Comparison of ENCODE assay signal across 16 cellular contexts in genomic region chr2:205586626-205587025, GRCh38.
DNase-seq lines count a peak whose midpoint lies in the region; TF ChIP-seq lines count a peak whose summit lies in the region.
"Had no signal": no experiment of that assay in that cellular context is flagged by ENCODE, and none has a peak within 500 bp of the region (broad histone marks: within the 10 kb centered on the region; RNA-seq: fewer than 3 reads in every experiment).

No MANE protein-coding gene starts in this region.

- no peak overlapping the region for H3K9ac ChIP-seq in adipocyte (ENCODE audit: low read length)
- H3K9ac ChIP-seq: BLaER1 treated with 17β-estradiol and CSF1 and Interleukin-3, amounts not matched to agents 10 nM and 100 nM; GM23248 had no signal

- no peaks in the 10 kb centered on the region for H3K9me3 Mint-ChIP-seq in activated naive CD4-positive, alpha-beta T cell treated with anti-CD3 and anti-CD28 coated beads for 36 hours
- H3K9me3 Mint-ChIP-seq: CD8-positive, alpha-beta T cell had no signal

- no peaks in the 10 kb centered on the region for H3K27me3 ChIP-seq in adipocyte (replicated peaks; ENCODE audit: control insufficient read depth, insufficient read depth, low read length)
- H3K27me3 ChIP-seq: BLaER1 treated with 17β-estradiol and CSF1 and Interleukin-3, amounts not matched to agents 10 nM and 100 nM had no signal

- H3K4me3 Mint-ChIP-seq in activated naive CD4-positive, alpha-beta T cell treated with anti-CD3 and anti-CD28 coated beads for 36 hours: no peak overlapping the region
- H3K4me3 Mint-ChIP-seq: B cell; CD8-positive, alpha-beta T cell had no signal

- no peak for TF ChIP-seq CTCF in AG10803 (conservative IDR thresholded peaks at IDR 0.05; ENCODE audit: low read length)

- H3K27ac Mint-ChIP-seq in activated naive CD4-positive, alpha-beta T cell treated with anti-CD3 and anti-CD28 coated beads for 36 hours: no peak overlapping the region
- H3K27ac Mint-ChIP-seq: B cell; CD8-positive, alpha-beta T cell had no signal

- intact Hi-C loops in activated naive CD4-positive, alpha-beta T cell treated with anti-CD3 and anti-CD28 coated beads for 36 hours (cut with micrococcal nuclease): no loop called here

- peak; percentile 30 for DNase-seq in AG10803 (ENCODE audit: low read depth)
- DNase-seq in adipocyte (ENCODE audit: low read depth): peak; percentile 56
- DNase-seq in fibroblast of gingiva (ENCODE audit: low read depth): peak; percentile 72
- peak; percentile 14 for DNase-seq in iris pigment epithelial cell (ENCODE audit: low read depth)
- no peak for DNase-seq in activated naive CD4-positive, alpha-beta T cell treated with anti-CD3 and anti-CD28 coated beads for 36 hours
- DNase-seq in SW480 (ENCODE audit: low spot score): no peak
- no peak for DNase-seq in DMS153 treated with DMSO at 0.1 percent for 48 hours (lab: John Stamatoyannopoulos, UW; ENCODE audit: unreplicated experiment)
- no peak for DNase-seq in DMS53 (lab: John Stamatoyannopoulos, UW)
- DNase-seq: 8988T; Calu3; CD8-positive, alpha-beta T cell; GM23248; IMR-90 had no signal

- no peaks in the 10 kb centered on the region for H3K9me3 ChIP-seq in adipocyte (ENCODE audit: control insufficient read depth, low read length)
- H3K9me3 ChIP-seq: BLaER1 treated with 17β-estradiol and CSF1 and Interleukin-3, amounts not matched to agents 10 nM and 100 nM; HAP-1 had no signal

- CTCF ChIA-PET in activated naive CD4-positive, alpha-beta T cell treated with anti-CD3 and anti-CD28 coated beads for 36 hours (lab: Charles Lee): interaction anchor here (1.2 kb wide), 1 partner anchor 89 kb away, joined by 4 read pairs; no protein-coding TSS in a partner anchor

- no peaks in the 10 kb centered on the region for H3K36me3 Mint-ChIP-seq in activated naive CD4-positive, alpha-beta T cell treated with anti-CD3 and anti-CD28 coated beads for 36 hours (ENCODE audit: low read depth)
- H3K36me3 Mint-ChIP-seq: CD8-positive, alpha-beta T cell had no signal

- no peaks in the 10 kb centered on the region for H3K4me1 Mint-ChIP-seq in activated naive CD4-positive, alpha-beta T cell treated with anti-CD3 and anti-CD28 coated beads for 36 hours (ENCODE audit: low read depth)
- H3K4me1 Mint-ChIP-seq: B cell had no signal

- H3K36me3 ChIP-seq in adipocyte (ENCODE audit: control insufficient read depth, insufficient read depth, low read length, severe bottlenecking): no peaks in the 10 kb centered on the region
- H3K36me3 ChIP-seq: BLaER1 treated with 17β-estradiol and CSF1 and Interleukin-3, amounts not matched to agents 10 nM and 100 nM; HAP-1 had no signal

- peaks cover 34% of the 10 kb centered on the region for H3K4me1 ChIP-seq in adipocyte (ENCODE audit: control insufficient read depth, insufficient read depth, low read length)
- H3K4me1 ChIP-seq: HAP-1 had no signal

- H3K4me3 ChIP-seq in AG10803 (ENCODE audit: low read length) (no peak overlapping the region), adipocyte (ENCODE audit: low read length) (no peak overlapping the region)
- H3K4me3 ChIP-seq: BLaER1 treated with 17β-estradiol and CSF1 and Interleukin-3, amounts not matched to agents 10 nM and 100 nM; GM23248; HAP-1 had no signal

- H3K27me3 Mint-ChIP-seq in activated naive CD4-positive, alpha-beta T cell treated with anti-CD3 and anti-CD28 coated beads for 36 hours (ENCODE audit: low read depth): no peaks in the 10 kb centered on the region

Comparison
In these comparisons a context has a peak if more than half of its experiments do, and no peak if none do; other contexts are left out.
1. DNase-seq: peak in AG10803 (single experiment), adipocyte (single experiment), fibroblast of gingiva (single experiment) and iris pigment epithelial cell (single experiment); none in activated naive CD4-positive, alpha-beta T cell treated with anti-CD3 and anti-CD28 coated beads for 36 hours (single experiment), SW480 (single experiment), DMS153 treated with DMSO at 0.1 percent for 48 hours (single experiment) and DMS53 (single experiment).